Comparison of ENCODE assay signal across 19 cellular contexts in the genomic region with DNA sequence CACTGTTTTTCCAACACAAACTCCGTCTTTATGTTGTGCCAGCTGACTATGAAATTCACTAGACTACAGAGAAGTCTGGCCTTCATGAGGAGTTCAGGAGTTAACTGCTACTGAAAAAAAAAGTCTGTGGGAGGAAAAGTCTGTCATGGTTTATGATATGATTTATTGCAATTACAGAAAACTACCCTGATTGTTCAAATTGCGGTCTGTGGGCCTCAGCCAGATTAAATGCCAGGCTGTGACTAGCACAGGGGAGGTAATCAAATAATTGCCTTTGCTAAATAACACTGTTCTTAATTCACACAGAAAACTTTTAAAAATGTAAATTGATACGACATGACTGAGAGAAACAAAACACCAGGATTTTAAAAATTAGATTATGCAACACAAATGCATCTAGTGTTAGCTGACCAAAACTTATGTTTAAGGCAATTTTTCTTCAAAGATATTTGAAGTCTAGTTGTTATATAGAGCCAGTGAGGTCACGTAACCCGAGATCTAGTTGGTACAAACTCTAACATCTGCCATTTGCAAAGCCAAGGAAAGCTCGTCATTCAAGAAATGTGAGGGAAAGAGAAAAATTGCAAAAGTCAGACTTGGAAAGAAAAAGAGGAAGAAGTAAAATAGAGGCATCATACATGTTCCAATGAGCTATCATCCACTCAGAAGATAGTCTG.
DNase-seq lines count a peak whose midpoint lies in the region; ATAC-seq and TF ChIP-seq lines count a peak whose summit lies in the region.
"Had no signal": no experiment of that assay in that cellular context is flagged by ENCODE, and none has a peak within 500 bp of the region (broad histone marks: within the 10 kb centered on the region; RNA-seq: fewer than 3 reads in every experiment).

No MANE protein-coding gene starts in this region.

- DNase-seq in AG09319 (ENCODE audit: extremely low read depth, low read depth) = peak; percentile 16
- DNase-seq in H4 (ENCODE audit: low spot score) = peak; percentile 23
- DNase-seq in NCI-H69 (lab: John Stamatoyannopoulos, UW) = peak; percentile 84
- DNase-seq in fibroblast of villous mesenchyme (ENCODE audit: low read depth) = peak; percentile 21
- DNase-seq in NCI-H187 (lab: John Stamatoyannopoulos, UW) = no peak
- no peak for DNase-seq in ACHN
- DNase-seq: activated CD4-positive, alpha-beta T cell treated with anti-CD3 and anti-CD28 coated beads, Interleukin-2, amount 10 ng/mL, durations not matched to agents 24 days and 14 days; activated gamma-delta T cell; amniotic stem cell; caudate nucleus; IMR-90; left ventricle myocardium superior; MM.1S; NCI-H2081 treated with DMSO at 0.1 percent for 48 hours; stimulated activated CD4-positive, alpha-beta T cell treated with anti-CD3 and anti-CD28 coated beads, Interleukin-2, amount 100 ng/mL, for 24 hours; SW 1271 had no signal

- in situ Hi-C loops in ACHN (cut with HindIII; ENCODE audit: low pct_ligation_motif_present, low pct_unique_long_range_greater_than_20kb, low sequenced_read_pairs) = no loop called here

- no peak for TF ChIP-seq CTCF in AG09319 (IDR thresholded peaks at IDR 0.05; ENCODE audit: low read depth, low read length)
- no peak for TF ChIP-seq CTCF in fibroblast of villous mesenchyme (IDR thresholded peaks at IDR 0.05; ENCODE audit: insufficient read depth, low read depth, low read length)

- ATAC-seq in HG03378 (IDR thresholded peaks at IDR 0.05; ENCODE audit: unreplicated experiment) (no peak), GM19395 (IDR thresholded peaks at IDR 0.05; ENCODE audit: unreplicated experiment) (no peak)
- ATAC-seq: GM12878, left ventricle myocardium superior had no signal

- no peak overlapping the region for H3K4me3 ChIP-seq in fibroblast of villous mesenchyme (ENCODE audit: low read depth, low read length)
- H3K4me3 ChIP-seq: GM12878 had no signal

Comparison
In these comparisons a context has a peak if more than half of its experiments do, and no peak if none do; other contexts are left out.
1. DNase-seq: peak in AG09319 (single experiment), H4 (single experiment), NCI-H69 (single experiment) and fibroblast of villous mesenchyme (single experiment); none in NCI-H187 (0 of 2) and ACHN (single experiment).